1 cellular context compared by ENCODE assay signal in genomic region chr13:51997641-51998330, GRCh38.
TF ChIP-seq lines count a peak whose summit lies in the region.

No MANE protein-coding gene starts in this region.

TF ChIP-seq in K562, 482 proteins besides CTCF, POLR2A, EP300 and RAD21 (continued from another document and continues in another):
- TF ChIP-seq ZNF449 (CRISPR knock-in tag; IDR thresholded peaks at IDR 0.05) (no peak), PURB (CRISPR knock-in tag; IDR thresholded peaks at IDR 0.05; ENCODE audit: low read depth) (no peak), ZFPM2 (CRISPR knock-in tag; IDR thresholded peaks at IDR 0.05) (no peak), ZNF436 (CRISPR knock-in tag; IDR thresholded peaks at IDR 0.05) (no peak), ETS2 (tag; IDR thresholded peaks at IDR 0.05; ENCODE audit: borderline replicate concordance, poor library complexity, severe bottlenecking) (no peak), MAFF (IDR thresholded peaks at IDR 0.05; ENCODE audit: low read length) (no peak), ETS1 (conservative IDR thresholded peaks at IDR 0.05; ENCODE audit: control insufficient read depth, low read depth, low read length) (no peak), HDAC1 (IDR thresholded peaks at IDR 0.05) (peak in 1 of 2 experiments; percentile 38; a peak in 2 of 4 replicates), EZH2 (IDR thresholded peaks at IDR 0.05; ENCODE audit: borderline replicate concordance, low read depth, low read length) (no peak), HNRNPK (IDR thresholded peaks at IDR 0.05; ENCODE audit: low read depth, low read length, poor library complexity, severe bottlenecking) (no peak), CSDE1 (IDR thresholded peaks at IDR 0.05) (no peak), ZKSCAN3 (CRISPR knock-in tag; IDR thresholded peaks at IDR 0.05) (no peak), FOXA3 (CRISPR knock-in tag; conservative IDR thresholded peaks at IDR 0.05 in 1 of 2, IDR thresholded peaks at IDR 0.05 in 1 of 2) (peak; percentile 96 to 97), DPF2 (IDR thresholded peaks at IDR 0.05) (peak; percentile 50; the same call in 1 of the 2 replicates), NELFE (IDR thresholded peaks at IDR 0.05; ENCODE audit: insufficient read depth, insufficient read length) (no peak), CBFA2T3 (IDR thresholded peaks at IDR 0.05) (peak; percentile 65), THAP7 (CRISPR knock-in tag; IDR thresholded peaks at IDR 0.05) (no peak), MAFG (tag; conservative IDR thresholded peaks at IDR 0.05) (peak; percentile 46), CCNT2 (IDR thresholded peaks at IDR 0.05; ENCODE audit: borderline replicate concordance, extremely low read depth, insufficient read length, low read depth, low read length) (no peak), SFPQ (IDR thresholded peaks at IDR 0.05; ENCODE audit: low read depth, low read length) (no peak), BRCA1 (IDR thresholded peaks at IDR 0.05) (no peak), BRCA1 (CRISPR knock-in tag; IDR thresholded peaks at IDR 0.05) (no peak), L3MBTL2 (IDR thresholded peaks at IDR 0.05) (peak; percentile 71), DMBX1 (CRISPR knock-in tag; IDR thresholded peaks at IDR 0.05; ENCODE audit: borderline replicate concordance) (no peak), STAT6 (CRISPR knock-in tag; IDR thresholded peaks at IDR 0.05) (no peak), SMAD2 (IDR thresholded peaks at IDR 0.05; ENCODE audit: low read depth, low read length) (no peak), ZNF23 (CRISPR knock-in tag; IDR thresholded peaks at IDR 0.05) (no peak), ZFP91 (CRISPR knock-in tag; IDR thresholded peaks at IDR 0.05) (no peak), JUND (IDR thresholded peaks at IDR 0.05; ENCODE audit: borderline replicate concordance, low read depth, low read length) (peak; percentile 7; the same call in 1 of the 2 replicates), JUND (tag; IDR thresholded peaks at IDR 0.05; ENCODE audit: borderline replicate concordance, low read depth, low read length) (no peak), SOX6 (IDR thresholded peaks at IDR 0.05) (no peak), PYGO2 (tag; IDR thresholded peaks at IDR 0.05) (no peak), FOXP4 (CRISPR knock-in tag; IDR thresholded peaks at IDR 0.05; ENCODE audit: borderline replicate concordance) (no peak), ZNF655 (CRISPR knock-in tag; IDR thresholded peaks at IDR 0.05) (no peak), ZNF217 (CRISPR knock-in tag; IDR thresholded peaks at IDR 0.05) (no peak), NBN (IDR thresholded peaks at IDR 0.05; ENCODE audit: low read depth) (no peak), KDM1A (IDR thresholded peaks at IDR 0.05) (peak; percentile 20 to 53; a peak in 1 of 4 replicates), CREB3L1 (IDR thresholded peaks at IDR 0.05; ENCODE audit: borderline replicate concordance, low read depth) (no peak), NR2F6 (CRISPR knock-in tag; IDR thresholded peaks at IDR 0.05) (no peak), KLF6 (CRISPR knock-in tag; IDR thresholded peaks at IDR 0.05; ENCODE audit: borderline replicate concordance) (no peak), ZNF316 (IDR thresholded peaks at IDR 0.05) (peak; percentile 50; the same call in 1 of the 2 replicates), ZSCAN29 (IDR thresholded peaks at IDR 0.05) (no peak), FOXK2 (conservative IDR thresholded peaks at IDR 0.05 in 1 of 2, IDR thresholded peaks at IDR 0.05 in 1 of 2; ENCODE audit: low read depth in 2 of 2) (peak; percentile 41 to 70; a peak in 3 of 4 replicates), ZFP30 (CRISPR knock-in tag; IDR thresholded peaks at IDR 0.05; ENCODE audit: borderline replicate concordance) (no peak), HDAC6 (IDR thresholded peaks at IDR 0.05; ENCODE audit: low read depth, low read length) (no peak), SMARCA4 (IDR thresholded peaks at IDR 0.05) (peak; percentile 44; the same call in 1 of the 2 replicates), MTF1 (CRISPR knock-in tag; IDR thresholded peaks at IDR 0.05; ENCODE audit: borderline replicate concordance) (no peak), TEAD1 (CRISPR knock-in tag; IDR thresholded peaks at IDR 0.05) (peak in 1 of 2 experiments; percentile 62; a peak in 1 of 4 replicates), ZBTB33 (CRISPR knock-in tag; IDR thresholded peaks at IDR 0.05) (no peak), STAG1 (CRISPR knock-in tag; IDR thresholded peaks at IDR 0.05; ENCODE audit: borderline replicate concordance) (no peak), EP400 (IDR thresholded peaks at IDR 0.05) (peak; percentile 16), ZNF324 (CRISPR knock-in tag; IDR thresholded peaks at IDR 0.05) (no peak), ZNF644 (tag; IDR thresholded peaks at IDR 0.05; ENCODE audit: low read depth) (no peak), ATF1 (CRISPR knock-in tag; IDR thresholded peaks at IDR 0.05) (no peak), ATF1 (tag; IDR thresholded peaks at IDR 0.05) (no peak), NCOA2 (IDR thresholded peaks at IDR 0.05; ENCODE audit: partially characterized antibody in 2 of 2) (no peak), SRSF9 (IDR thresholded peaks at IDR 0.05; ENCODE audit: borderline replicate concordance, low read depth, low read length) (no peak), ZBTB7A (IDR thresholded peaks at IDR 0.05; ENCODE audit: borderline replicate concordance, control insufficient read depth, low read depth, low read length) (no peak)
